In the genomic region with DNA sequence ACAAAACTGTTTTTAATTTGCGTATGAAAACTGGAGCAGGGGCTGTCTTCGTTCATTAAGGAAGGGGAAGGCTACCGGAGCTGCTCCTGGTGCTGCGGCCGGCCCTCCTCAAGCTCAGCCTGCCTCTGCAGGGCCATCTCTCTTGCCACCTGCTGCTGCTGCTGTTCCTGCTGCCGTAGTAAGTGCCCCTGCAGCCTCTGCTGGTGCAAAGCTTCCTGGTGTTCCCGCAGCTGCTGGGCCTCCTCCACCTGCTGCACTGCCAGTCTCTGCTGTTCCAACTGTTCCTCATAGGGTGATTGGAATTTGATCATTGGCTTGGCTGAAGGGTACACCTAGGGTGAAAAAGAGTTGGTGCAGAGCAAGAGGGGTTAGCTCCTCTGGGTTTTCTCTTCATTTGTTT, we compare ENCODE assay signal across 1 cellular context.
TF ChIP-seq lines count a peak whose summit lies in the region.

No MANE protein-coding gene starts in this region.

TF ChIP-seq in WTC11, 78 proteins besides CTCF, POLR2A, EP300 and RAD21:
- TF ChIP-seq, protein P1, sequence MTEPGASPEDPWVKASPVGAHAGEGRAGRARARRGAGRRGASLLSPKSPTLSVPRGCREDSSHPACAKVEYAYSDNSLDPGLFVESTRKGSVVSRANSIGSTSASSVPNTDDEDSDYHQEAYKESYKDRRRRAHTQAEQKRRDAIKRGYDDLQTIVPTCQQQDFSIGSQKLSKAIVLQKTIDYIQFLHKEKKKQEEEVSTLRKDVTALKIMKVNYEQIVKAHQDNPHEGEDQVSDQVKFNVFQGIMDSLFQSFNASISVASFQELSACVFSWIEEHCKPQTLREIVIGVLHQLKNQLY (CRISPR knock-in tag; IDR thresholded peaks at IDR 0.05), result no peak
- TF ChIP-seq SMAD3 (CRISPR knock-in tag; IDR thresholded peaks at IDR 0.05; ENCODE audit: borderline replicate concordance), result no peak
- TF ChIP-seq FOXK1 (CRISPR knock-in tag; IDR thresholded peaks at IDR 0.05), result no peak
- peak; percentile 71; the same call in 1 of the 2 replicates for TF ChIP-seq GTF2I (CRISPR knock-in tag; conservative IDR thresholded peaks at IDR 0.05)
- TF ChIP-seq MXD4 (CRISPR knock-in tag; IDR thresholded peaks at IDR 0.05; ENCODE audit: borderline replicate concordance), result 0 out of 2 replicates have a peak, but pooled peaks have one; percentile 30
- 0 out of 2 replicates have a peak, but pooled peaks have one; percentile 17 for TF ChIP-seq SP1 (CRISPR knock-in tag; conservative IDR thresholded peaks at IDR 0.05)
- TF ChIP-seq CBFB (CRISPR knock-in tag; IDR thresholded peaks at IDR 0.05; ENCODE audit: low read depth), result no peak
- TF ChIP-seq ZNF263 (CRISPR knock-in tag; IDR thresholded peaks at IDR 0.05; ENCODE audit: low read depth), result no peak
- TF ChIP-seq, protein P2, sequence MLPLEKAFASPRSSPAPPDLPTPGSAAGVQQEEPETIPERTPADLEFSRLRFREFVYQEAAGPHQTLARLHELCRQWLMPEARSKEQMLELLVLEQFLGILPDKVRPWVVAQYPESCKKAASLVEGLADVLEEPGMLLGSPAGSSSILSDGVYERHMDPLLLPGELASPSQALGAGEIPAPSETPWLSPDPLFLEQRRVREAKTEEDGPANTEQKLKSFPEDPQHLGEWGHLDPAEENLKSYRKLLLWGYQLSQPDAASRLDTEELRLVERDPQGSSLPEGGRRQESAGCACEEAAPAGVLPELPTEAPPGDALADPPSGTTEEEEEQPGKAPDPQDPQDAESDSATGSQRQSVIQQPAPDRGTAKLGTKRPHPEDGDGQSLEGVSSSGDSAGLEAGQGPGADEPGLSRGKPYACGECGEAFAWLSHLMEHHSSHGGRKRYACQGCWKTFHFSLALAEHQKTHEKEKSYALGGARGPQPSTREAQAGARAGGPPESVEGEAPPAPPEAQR (CRISPR knock-in tag; IDR thresholded peaks at IDR 0.05), result peak; percentile 55; the same call in 1 of the 2 replicates
- TF ChIP-seq, protein P3, sequence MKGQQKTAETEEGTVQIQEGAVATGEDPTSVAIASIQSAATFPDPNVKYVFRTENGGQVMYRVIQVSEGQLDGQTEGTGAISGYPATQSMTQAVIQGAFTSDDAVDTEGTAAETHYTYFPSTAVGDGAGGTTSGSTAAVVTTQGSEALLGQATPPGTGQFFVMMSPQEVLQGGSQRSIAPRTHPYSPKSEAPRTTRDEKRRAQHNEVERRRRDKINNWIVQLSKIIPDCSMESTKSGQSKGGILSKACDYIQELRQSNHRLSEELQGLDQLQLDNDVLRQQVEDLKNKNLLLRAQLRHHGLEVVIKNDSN (CRISPR knock-in tag; IDR thresholded peaks at IDR 0.05), result no peak
TF ChIP-seq in WTC11: peak in this region for 4.
